Comparison of ENCODE assay signal across 1 cellular context in genomic region chr6:1872649-1873131, GRCh38.
TF ChIP-seq lines count a peak whose summit lies in the region.

No MANE protein-coding gene starts in this region.

TF ChIP-seq in GM23338, 12 proteins besides CTCF, POLR2A, EP300 and RAD21 (continued from another document):
- TF ChIP-seq ETS1 (IDR thresholded peaks at IDR 0.05) (no peak), STAT1 (IDR thresholded peaks at IDR 0.05; ENCODE audit: unreplicated experiment) (no peak), ZNF114 (CRISPR knock-in tag; IDR thresholded peaks at IDR 0.05) (no peak), EZH2 (IDR thresholded peaks at IDR 0.05; ENCODE audit: low read depth, unreplicated experiment) (no peak), REST (IDR thresholded peaks at IDR 0.05; ENCODE audit: unreplicated experiment) (no peak), JUNB (IDR thresholded peaks at IDR 0.05; ENCODE audit: unreplicated experiment) (no peak)
TF ChIP-seq in GM23338: peak in this region for 0.
